Comparison of ENCODE assay signal across 9 cellular contexts in the genomic region with DNA sequence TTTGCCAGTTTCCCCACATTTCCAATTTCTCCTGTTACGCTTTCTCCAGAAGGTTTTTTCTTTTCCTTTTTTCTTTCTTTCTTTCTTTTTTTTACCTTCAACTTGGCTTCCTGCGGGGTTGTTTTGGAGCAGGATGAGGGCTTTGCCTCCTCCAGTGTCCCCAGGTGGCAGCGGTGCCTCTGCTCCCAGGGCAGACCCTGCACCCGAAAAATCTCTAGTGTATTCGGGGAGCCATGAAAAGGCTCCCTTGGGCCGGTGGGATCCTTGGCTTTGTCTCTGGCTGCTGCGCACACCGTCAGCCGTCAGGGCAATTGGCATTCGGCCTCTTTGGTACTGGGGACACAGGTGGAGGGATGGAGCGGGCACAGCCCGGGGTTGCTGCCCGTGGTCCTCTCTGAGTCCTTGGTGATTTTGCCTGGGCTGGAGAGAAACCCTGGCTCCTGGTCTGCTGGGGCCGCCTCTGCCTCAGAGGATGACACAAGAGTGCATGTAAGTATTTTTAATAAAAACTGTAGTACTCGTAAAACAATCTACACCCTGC. TPM values are rescaled to one million over a fixed set of nuclear protein-coding genes. Genes with fewer than 3 reads are reported as not detected.
DNase-seq lines count a peak whose midpoint lies in the region; ATAC-seq lines count a peak whose summit lies in the region.
"Had no signal": no experiment of that assay in that cellular context is flagged by ENCODE, and none has a peak within 500 bp of the region (broad histone marks: within the 10 kb centered on the region; RNA-seq: fewer than 3 reads in every experiment).

No MANE protein-coding gene starts in this region.

- ATAC-seq in stimulated activated naive B cell treated with anti-CD40 and anti-IgM and Interleukin-4, amounts not matched to agents 10 μg/mL and 1 μg/mL and 100 μg/mL, for 72 hours (replicated peaks): peak; percentile 3 to 4
- ATAC-seq in GM21360 (IDR thresholded peaks at IDR 0.05; ENCODE audit: unreplicated experiment) (no peak), GM21367 (IDR thresholded peaks at IDR 0.05; ENCODE audit: unreplicated experiment) (no peak)

- no peak overlapping the region for H3K27ac Mint-ChIP-seq in activated CD4-positive, alpha-beta memory T cell treated with anti-CD3 and anti-CD28 coated beads for 36 hours
- H3K27ac Mint-ChIP-seq in stimulated activated naive B cell treated with anti-CD40 and anti-IgM and Interleukin-4, amounts not matched to agents 10 μg/mL and 1 μg/mL and 100 μg/mL, for 72 hours: peak overlapping the region; percentile 86

- DNase-seq in DMS79 treated with DMSO at 0.1 percent for 48 hours (lab: John Stamatoyannopoulos, UW): peak; percentile 16
- DNase-seq in DMS79 (lab: John Stamatoyannopoulos, UW): no peak
- DNase-seq in activated CD4-positive, alpha-beta memory T cell treated with anti-CD3 and anti-CD28 coated beads for 36 hours: no peak
- no peak for DNase-seq in stimulated activated naive B cell treated with anti-CD40 and anti-IgM and Interleukin-4, amounts not matched to agents 10 μg/mL and 1 μg/mL and 100 μg/mL, for 72 hours
- DNase-seq in NCI-H1105 treated with DMSO at 0.1 percent for 48 hours (lab: John Stamatoyannopoulos, UW): no peak

- H3K4me1 Mint-ChIP-seq in activated CD4-positive, alpha-beta memory T cell treated with anti-CD3 and anti-CD28 coated beads for 36 hours (ENCODE audit: low read depth): peaks cover 10% of the 10 kb centered on the region
- peaks cover 35 to 50% of the 10 kb centered on the region in 2 donors for H3K4me1 Mint-ChIP-seq in stimulated activated naive B cell treated with anti-CD40 and anti-IgM and Interleukin-4, amounts not matched to agents 10 μg/mL and 1 μg/mL and 100 μg/mL, for 72 hours

- intact Hi-C loops in activated CD4-positive, alpha-beta memory T cell treated with anti-CD3 and anti-CD28 coated beads for 36 hours (cut with micrococcal nuclease): no loop called here

- peaks cover 50% of the 10 kb centered on the region for H3K27me3 Mint-ChIP-seq in activated CD4-positive, alpha-beta memory T cell treated with anti-CD3 and anti-CD28 coated beads for 36 hours
- H3K27me3 Mint-ChIP-seq in stimulated activated naive B cell treated with anti-CD40 and anti-IgM and Interleukin-4, amounts not matched to agents 10 μg/mL and 1 μg/mL and 100 μg/mL, for 72 hours: peaks cover 0 to 10% of the 10 kb centered on the region in 2 donors

- H3K4me3 ChIP-seq in iPS-11a (ENCODE audit: low read depth, low read length): peak overlapping the region; percentile 63

- H3K9me3 Mint-ChIP-seq in activated CD4-positive, alpha-beta memory T cell treated with anti-CD3 and anti-CD28 coated beads for 36 hours: no peaks in the 10 kb centered on the region
- no peaks in the 10 kb centered on the region for H3K9me3 Mint-ChIP-seq in stimulated activated naive B cell treated with anti-CD40 and anti-IgM and Interleukin-4, amounts not matched to agents 10 μg/mL and 1 μg/mL and 100 μg/mL, for 72 hours

- CTCF ChIA-PET in activated CD4-positive, alpha-beta memory T cell treated with anti-CD3 and anti-CD28 coated beads for 36 hours (lab: Charles Lee): interaction anchor here (0.9 to 3.2 kb wide), 2 partner anchors 62 to 465 kb away, joined by 4 to 9 read pairs; no protein-coding TSS in a partner anchor

- no peaks in the 10 kb centered on the region for H3K36me3 Mint-ChIP-seq in activated CD4-positive, alpha-beta memory T cell treated with anti-CD3 and anti-CD28 coated beads for 36 hours
- H3K36me3 Mint-ChIP-seq in stimulated activated naive B cell treated with anti-CD40 and anti-IgM and Interleukin-4, amounts not matched to agents 10 μg/mL and 1 μg/mL and 100 μg/mL, for 72 hours: peaks cover 8 to 19% of the 10 kb centered on the region in 2 donors

- POLR2A ChIA-PET in activated CD4-positive, alpha-beta memory T cell treated with anti-CD3 and anti-CD28 coated beads for 36 hours (lab: Charles Lee): no interaction called here

- H3K4me3 Mint-ChIP-seq in activated CD4-positive, alpha-beta memory T cell treated with anti-CD3 and anti-CD28 coated beads for 36 hours: peak overlapping the region; percentile 77
- H3K4me3 Mint-ChIP-seq in stimulated activated naive B cell treated with anti-CD40 and anti-IgM and Interleukin-4, amounts not matched to agents 10 μg/mL and 1 μg/mL and 100 μg/mL, for 72 hours: peak overlapping the region; percentile 98

RNA-seq across cellular contexts. Expression of gene ITGB3, which starts 0.8 kb away (rescaled TPM):
- not detected for total RNA-seq in activated CD4-positive, alpha-beta memory T cell treated with anti-CD3 and anti-CD28 coated beads for 36 hours
- total RNA-seq: A172 had no signal

RNA-seq across cellular contexts. Expression of gene MYL4, which starts 45.3 kb away (rescaled TPM):
- not detected for total RNA-seq in activated CD4-positive, alpha-beta memory T cell treated with anti-CD3 and anti-CD28 coated beads for 36 hours
- total RNA-seq: A172 had no signal

Comparison
In these comparisons a context has a peak if more than half of its experiments do, and no peak if none do; other contexts are left out.
1. ATAC-seq: peak in stimulated activated naive B cell treated with anti-CD40 and anti-IgM and Interleukin-4, amounts not matched to agents 10 μg/mL and 1 μg/mL and 100 μg/mL, for 72 hours (2 of 2); none in GM21360 (single experiment) and GM21367 (single experiment).